In the genomic region with DNA sequence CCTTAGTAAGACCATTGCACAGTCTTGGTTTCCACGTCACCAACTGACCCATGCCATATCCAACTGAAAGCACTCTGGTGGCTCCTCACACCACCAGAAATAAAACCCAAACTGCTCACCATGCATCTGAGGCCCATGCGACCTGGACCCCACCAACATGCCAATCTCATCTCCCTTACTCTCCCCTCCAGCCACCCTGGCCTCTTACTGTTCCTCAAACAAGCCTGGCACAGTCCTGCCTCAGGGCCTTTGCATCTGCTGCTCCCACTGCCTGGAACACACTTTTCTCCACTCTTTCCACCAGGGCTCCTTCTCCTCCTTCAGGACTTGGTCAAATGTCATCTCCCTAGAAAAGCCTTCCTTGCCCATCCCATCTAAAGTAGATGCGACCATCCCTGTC, we compare ENCODE assay signal across 1 cellular context.
TF ChIP-seq lines count a peak whose summit lies in the region.

No MANE protein-coding gene starts in this region.

TF ChIP-seq in HepG2, 621 proteins besides CTCF, POLR2A, EP300 and RAD21:
- TF ChIP-seq CREB1 (IDR thresholded peaks at IDR 0.05) (peak; percentile 47; the same call in 1 of the 2 replicates), CREB1 (CRISPR knock-in tag; IDR thresholded peaks at IDR 0.05) (no peak), ZNF616 (CRISPR knock-in tag; IDR thresholded peaks at IDR 0.05; ENCODE audit: low read depth) (no peak)
